Comparison of ENCODE assay signal across 15 cellular contexts in genomic region chr7:68562323-68562899, GRCh38.
DNase-seq lines count a peak whose midpoint lies in the region; ATAC-seq and TF ChIP-seq lines count a peak whose summit lies in the region.
"Had no signal": no experiment of that assay in that cellular context is flagged by ENCODE, and none has a peak within 500 bp of the region (broad histone marks: within the 10 kb centered on the region; RNA-seq: fewer than 3 reads in every experiment).

No MANE protein-coding gene starts in this region.

- no peak overlapping the region for H3K27ac ChIP-seq in aorta (ENCODE audit: low read depth in 1 of 2, low read length in 2 of 2)
- no peak overlapping the region for H3K27ac ChIP-seq in Peyer's patch
- H3K27ac ChIP-seq: C4-2B had no signal

- no peaks in the 10 kb centered on the region for H3K36me3 ChIP-seq in aorta (ENCODE audit: control insufficient read depth in 1 of 2, insufficient read depth in 2 of 2, low read length in 1 of 2)
- H3K36me3 ChIP-seq in Peyer's patch, result no peaks in the 10 kb centered on the region

- TF ChIP-seq CTCF in fibroblast of the aortic adventitia (IDR thresholded peaks at IDR 0.05; ENCODE audit: insufficient read depth, low read length), result no peak
- TF ChIP-seq CTCF in Peyer's patch (IDR thresholded peaks at IDR 0.05), result no peak

- no peak overlapping the region for H3K4me3 ChIP-seq in fibroblast of the aortic adventitia (ENCODE audit: low read depth, low read length)
- H3K4me3 ChIP-seq in aorta (ENCODE audit: low read length in 2 of 2), result no peak overlapping the region
- no peak overlapping the region for H3K4me3 ChIP-seq in Peyer's patch
- H3K4me3 ChIP-seq: GM12878 had no signal

- intact Hi-C loops in aorta (cut with DNase I), result no loop called here

- TF ChIP-seq POLR2A in Peyer's patch (IDR thresholded peaks at IDR 0.05), result no peak

- 48 to 51% methylated on average over 6 of the region's 6 CpGs for WGBS in aorta, 2 donors

- no peaks in the 10 kb centered on the region for H3K27me3 ChIP-seq in aorta (ENCODE audit: control insufficient read depth in 1 of 2, insufficient read depth in 2 of 2, low read length in 1 of 2)
- no peaks in the 10 kb centered on the region for H3K27me3 ChIP-seq in Peyer's patch

- H3K4me1 ChIP-seq in aorta (ENCODE audit: control insufficient read depth in 1 of 2, insufficient read depth in 2 of 2, low read length in 2 of 2) (no peaks in the 10 kb centered on the region), Peyer's patch (no peaks in the 10 kb centered on the region)

- H3K9me3 ChIP-seq in aorta (ENCODE audit: control insufficient read depth, low read length) (peaks cover 3% of the 10 kb centered on the region), Peyer's patch (no peaks in the 10 kb centered on the region)

- DNase-seq in COLO829 (ENCODE audit: low spot score), result peak; percentile 34
- DNase-seq in fibroblast of the aortic adventitia (ENCODE audit: low read depth), result peak; percentile 23
- no peak for DNase-seq in aorta
- DNase-seq in NK-92 treated with Interleukin-12 subunit alpha and Interleukin-12 subunit beta, amount 100 ng/mL, for 24 hours (lab: John Stamatoyannopoulos, UW), result no peak
- DNase-seq in Peyer's patch, result no peak
- DNase-seq: AML-193; CD4-positive, alpha-beta T cell; DMS153; DMS79; GF-D8; H9 had no signal

- ATAC-seq in SK-N-SH treated with all-trans-retinoic acid at 6 μM for 48 hours (no peak), aorta (ENCODE audit: low FRiP score) (peak; percentile 47), GM18511 (IDR thresholded peaks at IDR 0.05; ENCODE audit: unreplicated experiment) (no peak)
- ATAC-seq: GM12878 had no signal

TF ChIP-seq in SK-N-SH treated with all-trans-retinoic acid at 6 μM for 48 hours, 23 proteins besides CTCF, POLR2A, EP300 and RAD21:
- TF ChIP-seq ZNF70 (CRISPR knock-in tag; IDR thresholded peaks at IDR 0.05), result peak; percentile 89
- TF ChIP-seq TOX (CRISPR knock-in tag; IDR thresholded peaks at IDR 0.05; ENCODE audit: borderline replicate concordance), result no peak
- peak; percentile 20; the same call in 1 of the 2 replicates for TF ChIP-seq ISL1 (CRISPR knock-in tag; IDR thresholded peaks at IDR 0.05)
- 0 out of 2 replicates have a peak, but pooled peaks have one; percentile 42 for TF ChIP-seq TSHZ2 (CRISPR knock-in tag; IDR thresholded peaks at IDR 0.05)
- peak; percentile 93 for TF ChIP-seq ZFP3 (CRISPR knock-in tag; IDR thresholded peaks at IDR 0.05)
- TF ChIP-seq TCF4 (CRISPR knock-in tag; IDR thresholded peaks at IDR 0.05; ENCODE audit: borderline replicate concordance), result peak; percentile 75; the same call in 1 of the 2 replicates
- no peak for TF ChIP-seq CSRNP3 (CRISPR knock-in tag; IDR thresholded peaks at IDR 0.05)
- TF ChIP-seq POU6F1 (CRISPR knock-in tag; IDR thresholded peaks at IDR 0.05; ENCODE audit: borderline replicate concordance, low read depth), result no peak

Comparison
In these comparisons a context has a peak if more than half of its experiments do, and no peak if none do; other contexts are left out.
1. DNase-seq: peak in COLO829 (single experiment) and fibroblast of the aortic adventitia (single experiment); none in aorta (0 of 2), NK-92 treated with Interleukin-12 subunit alpha and Interleukin-12 subunit beta, amount 100 ng/mL, for 24 hours (single experiment) and Peyer's patch (0 of 3).